8 cellular contexts compared by ENCODE assay signal in genomic region chr11:33160147-33160546, GRCh38. TPM values are rescaled to one million over a fixed set of nuclear protein-coding genes. Genes with fewer than 3 reads are reported as not detected.
DNase-seq lines count a peak whose midpoint lies in the region; ATAC-seq lines count a peak whose summit lies in the region.

No MANE protein-coding gene starts in this region.

- H3K27me3 ChIP-seq in SJSA1 (replicated peaks): no peaks in the 10 kb centered on the region
- H3K27me3 ChIP-seq in neuron (ENCODE audit: insufficient read depth, low read length): no peaks in the 10 kb centered on the region

- ATAC-seq in GM19467 (IDR thresholded peaks at IDR 0.05; ENCODE audit: unreplicated experiment): no peak

- H3K4me1 ChIP-seq in SJSA1 (replicated peaks) (peaks cover 11% of the 10 kb centered on the region), neuron (ENCODE audit: insufficient read depth, low read length) (peaks cover 13% of the 10 kb centered on the region)

- peak overlapping the region; percentile 66 for H3K4me3 ChIP-seq in SJSA1
- peak overlapping the region; percentile 87 for H3K4me3 ChIP-seq in neuron (ENCODE audit: low read length)

- H2AFZ ChIP-seq in neuron (ENCODE audit: low read depth, low read length): no peak overlapping the region

- H3K36me3 ChIP-seq in SJSA1 (peaks cover 24% of the 10 kb centered on the region; the same call in 1 of the 2 replicates), neuron (ENCODE audit: insufficient read depth, low read length) (peaks cover 15% of the 10 kb centered on the region)

- peaks cover 4% of the 10 kb centered on the region; the same call in 1 of the 2 replicates for H3K9me3 ChIP-seq in SJSA1 (replicated peaks)
- peaks cover 5% of the 10 kb centered on the region for H3K9me3 ChIP-seq in neuron (ENCODE audit: low read length)

- DNase-seq in AG20443 (ENCODE audit: low spot score) (peak; percentile 15), HCEC 1CT (peak; percentile 17), SJSA1 (ENCODE audit: low read depth in 1 of 2, low spot score in 2 of 2) (peak in 1 of 2 experiments; percentile 27), epithelial cell of prostate (ENCODE audit: low read depth, low spot score) (no peak), LoVo (ENCODE audit: low spot score) (no peak)
- DNase-seq in activated CD4-positive, alpha-beta T cell treated with anti-CD3 and anti-CD28 coated beads for 1 hour: no peak

- H3K27ac ChIP-seq in SJSA1 (peak overlapping the region; percentile 96), epithelial cell of prostate (peak overlapping the region; percentile 57)

RNA-seq across cellular contexts. Expression of gene CSTF3, which starts 1.1 kb away (rescaled TPM):
- 9.5 and 26.5 TPM in 2 replicates for total RNA-seq in SJSA1 (2014; rRNA removed; shearing (Covaris generic))

Comparison
In these comparisons a context has a peak if more than half of its experiments do, and no peak if none do; other contexts are left out.
1. DNase-seq: peak in AG20443 (single experiment) and HCEC 1CT (single experiment); none in epithelial cell of prostate (single experiment), LoVo (single experiment) and activated CD4-positive, alpha-beta T cell treated with anti-CD3 and anti-CD28 coated beads for 1 hour (single experiment).